ENCODE assay signal across 30 cellular contexts in the genomic region with DNA sequence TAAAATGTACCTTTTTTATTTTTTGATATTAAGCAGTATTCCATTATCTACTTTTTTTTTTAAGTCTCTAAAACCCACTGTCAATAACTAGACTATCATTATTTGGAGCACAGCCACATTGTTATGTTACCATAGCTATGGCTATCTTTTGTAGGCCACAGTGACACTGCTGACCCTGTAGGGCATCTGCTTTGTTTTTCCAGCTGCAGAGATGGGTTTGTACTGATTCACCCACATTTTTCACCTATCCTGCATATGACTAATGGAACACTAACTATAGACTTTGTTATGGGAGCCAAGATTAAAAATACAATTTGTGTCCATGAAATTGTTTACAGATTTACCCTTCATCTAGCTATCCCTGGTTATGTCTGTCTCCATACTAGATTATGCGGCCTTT. TPM values are rescaled to one million over a fixed set of nuclear protein-coding genes. Genes with fewer than 3 reads are reported as not detected.
DNase-seq lines count a peak whose midpoint lies in the region; ATAC-seq and TF ChIP-seq lines count a peak whose summit lies in the region.
"Had no signal": no experiment of that assay in that cellular context is flagged by ENCODE, and none has a peak within 500 bp of the region (broad histone marks: within the 10 kb centered on the region; RNA-seq: fewer than 3 reads in every experiment).

No MANE protein-coding gene starts in this region.

- no peak overlapping the region for H3K4ac ChIP-seq in IMR-90 (ENCODE audit: low read depth, low read length)

- no peak overlapping the region for H4K5ac ChIP-seq in IMR-90 (ENCODE audit: low read depth, low read length)

- no peak overlapping the region for H3K18ac ChIP-seq in IMR-90 (ENCODE audit: low read depth, low read length)

- ATAC-seq in IMR-90 (ENCODE audit: low read depth) (peak; percentile 40; the same call in 1 of the 2 replicates), left colon (no peak)
- ATAC-seq: body of pancreas, mucosa of descending colon, Panc1 had no signal

- no TSS peak for BruUV-seq in IMR-90 (replicated peaks; lab: Mats Ljungman, UMichigan)

- H3K36me3 ChIP-seq in IMR-90 (ENCODE audit: control insufficient read depth, insufficient read depth, low read length) (peaks cover 3% of the 10 kb centered on the region; the same call in 1 of the 2 replicates), brain microvascular endothelial cell (replicated peaks) (no peaks in the 10 kb centered on the region)

- peaks cover 3% of the 10 kb centered on the region for H3K36me3 Mint-ChIP-seq in osteocyte (ENCODE audit: unreplicated experiment)
- H3K36me3 Mint-ChIP-seq: activated naive CD8-positive, alpha-beta T cell treated with anti-CD3 and anti-CD28 coated beads, Interleukin-2, amount 10 ng/mL, durations not matched to agents 7 days and 5 days had no signal

- H3K23ac ChIP-seq in IMR-90 (ENCODE audit: low read depth, low read length): no peak overlapping the region

- H4K8ac ChIP-seq in IMR-90 (ENCODE audit: low read depth in 2 of 2, low read length in 2 of 2): no peak overlapping the region

- no peak overlapping the region for H2BK20ac ChIP-seq in IMR-90 (ENCODE audit: low read depth, low read length)

- H3K4me1 ChIP-seq in IMR-90 (ENCODE audit: control insufficient read depth, insufficient read depth, low read length): no peaks in the 10 kb centered on the region
- H3K4me1 ChIP-seq: body of pancreas, esophagus squamous epithelium, sigmoid colon, SJSA1, stomach, tibial artery had no signal

- H3K27me3 ChIP-seq in IMR-90 (ENCODE audit: control insufficient read depth, insufficient read depth, low read length) (no peaks in the 10 kb centered on the region), brain microvascular endothelial cell (replicated peaks) (no peaks in the 10 kb centered on the region)
- H3K27me3 ChIP-seq: body of pancreas, esophagus squamous epithelium, sigmoid colon, SJSA1, stomach, tibial artery had no signal

- no peaks in the 10 kb centered on the region; a peak in 2 of 4 replicates for H3K79me1 ChIP-seq in IMR-90 (ENCODE audit: low read depth in 1 of 2, low read length in 2 of 2)

- TF ChIP-seq POLR2A in IMR-90 (IDR thresholded peaks at IDR 0.05; ENCODE audit: low read depth, low read length): no peak

- H3K4me2 ChIP-seq in IMR-90 (ENCODE audit: low read depth, low read length): no peak overlapping the region

- H3K14ac ChIP-seq in IMR-90 (replicated peaks; ENCODE audit: low read depth, low read length): no peak overlapping the region

- DNase-seq in EL: peak; percentile 44
- peak; percentile 73 for DNase-seq in IMR-90
- DNase-seq in brain microvascular endothelial cell: peak; percentile 68
- DNase-seq in kidney tubule cell (ENCODE audit: low spot score): peak; percentile 46
- no peak for DNase-seq in osteocyte (ENCODE audit: extremely low spot score, unreplicated experiment)
- no peak for DNase-seq in MV-4-11 (lab: John Stamatoyannopoulos, UW)
- DNase-seq in iPS-NIHi11 (ENCODE audit: low spot score): no peak
- no peak for DNase-seq in left colon
- DNase-seq: activated CD4-positive, alpha-beta T cell treated with anti-CD3 and anti-CD28 coated beads for 1 hour; activated effector memory CD4-positive, alpha-beta T cell treated with anti-CD3 and anti-CD28 coated beads, Interleukin-2, amount 50 U/mL, for 16 hours; activated naive CD8-positive, alpha-beta T cell treated with anti-CD3 and anti-CD28 coated beads, Interleukin-2, amount 10 ng/mL, durations not matched to agents 7 days and 5 days; body of pancreas; CD4-positive, CD25-positive, alpha-beta regulatory T cell; esophagus squamous epithelium; GDM1; H9; islet precursor cell; MM.1S; mucosa of descending colon; NCI-H1436; NCI-H510A treated with DMSO at 0.1 percent for 48 hours; nephron progenitor cell; NK-92 treated with Interleukin-12 subunit alpha and Interleukin-12 subunit beta, amount 100 ng/mL, for 24 hours; sigmoid colon; stomach; tibial artery had no signal

- in situ Hi-C loops in IMR-90 (cut with MboI; ENCODE audit: low sequenced_read_pairs) (loop anchor here (10.0 to 25.0 kb wide), 2 partner anchors 244 to 567 kb away; no protein-coding TSS in a partner anchor), brain microvascular endothelial cell (cut with HindIII; ENCODE audit: low pct_ligation_motif_present, low sequenced_read_pairs) (no loop called here)

- H3K4me3 Mint-ChIP-seq in osteocyte (ENCODE audit: unreplicated experiment): no peak overlapping the region
- H3K4me3 Mint-ChIP-seq: activated naive CD8-positive, alpha-beta T cell treated with anti-CD3 and anti-CD28 coated beads, Interleukin-2, amount 10 ng/mL, durations not matched to agents 7 days and 5 days; CD4-positive, CD25-positive, alpha-beta regulatory T cell; H9; IgD-negative memory B cell; nephron progenitor cell had no signal

- intact Hi-C loops in IMR-90 (cut with micrococcal nuclease) (no loop called here), left colon (cut with DNase I, micrococcal nuclease) (no loop called here)

- H3K9me1 ChIP-seq in IMR-90 (ENCODE audit: insufficient read depth, low read length): no peaks in the 10 kb centered on the region

- TF ChIP-seq CTCF in IMR-90 (conservative IDR thresholded peaks at IDR 0.05; ENCODE audit: low read depth, low read length) (no peak), brain microvascular endothelial cell (IDR thresholded peaks at IDR 0.05; ENCODE audit: low read depth, low read length, missing control alignments) (no peak), osteocyte (IDR thresholded peaks at IDR 0.05) (no peak)

- CTCF ChIA-PET in IMR-90 (lab: Yijun Ruan, JAX): interaction anchor here (0.6 kb wide), 1 partner anchor 380 kb away, joined by 4 read pairs; no protein-coding TSS in a partner anchor

- H2AFZ ChIP-seq in IMR-90 (replicated peaks; ENCODE audit: low read length, poor library complexity): no peak overlapping the region

- H2BK15ac ChIP-seq in IMR-90 (ENCODE audit: low read depth, low read length): no peak overlapping the region

- no CpG with 5 or more reads among the region's 1 CpG for WGBS in IMR-90 (ENCODE audit: extremely low coverage in 2 of 2, insufficient read length in 1 of 2), 2 experiments

- H3K4me3 ChIP-seq in IMR-90 (ENCODE audit: insufficient read depth, low read depth, low read length) (no peak overlapping the region), brain microvascular endothelial cell (ENCODE audit: low read depth, low read length) (no peak overlapping the region)
- H3K4me3 ChIP-seq: body of pancreas, esophagus squamous epithelium, mucosa of descending colon, sigmoid colon, SJSA1, stomach, tibial artery had no signal

- no peak overlapping the region for H2AK5ac ChIP-seq in IMR-90 (ENCODE audit: low read depth, low read length)

- no peaks in the 10 kb centered on the region for H3K27me3 Mint-ChIP-seq in osteocyte (ENCODE audit: unreplicated experiment)
- H3K27me3 Mint-ChIP-seq: activated naive CD8-positive, alpha-beta T cell treated with anti-CD3 and anti-CD28 coated beads, Interleukin-2, amount 10 ng/mL, durations not matched to agents 7 days and 5 days; CD4-positive, CD25-positive, alpha-beta regulatory T cell; IgD-negative memory B cell had no signal

- H3K27ac Mint-ChIP-seq in osteocyte (ENCODE audit: unreplicated experiment): no peak overlapping the region
- H3K27ac Mint-ChIP-seq: activated naive CD8-positive, alpha-beta T cell treated with anti-CD3 and anti-CD28 coated beads, Interleukin-2, amount 10 ng/mL, durations not matched to agents 7 days and 5 days; CD4-positive, CD25-positive, alpha-beta regulatory T cell; IgD-negative memory B cell; nephron progenitor cell had no signal

- dilution Hi-C loops in IMR-90 (cut with HindIII; ENCODE audit: low sequenced_read_pairs, unreplicated experiment): no loop called here

- H2BK5ac ChIP-seq in IMR-90 (ENCODE audit: low read depth, low read length, poor library complexity, severe bottlenecking): no peak overlapping the region

- no peaks in the 10 kb centered on the region for H3K9me3 ChIP-seq in IMR-90 (ENCODE audit: control insufficient read depth, insufficient read depth, low read length)
- H3K9me3 ChIP-seq: body of pancreas, esophagus squamous epithelium, mucosa of descending colon, sigmoid colon, SJSA1, stomach, tibial artery had no signal

- H3K4me1 Mint-ChIP-seq in osteocyte (ENCODE audit: unreplicated experiment): no peaks in the 10 kb centered on the region
- H3K4me1 Mint-ChIP-seq: activated naive CD8-positive, alpha-beta T cell treated with anti-CD3 and anti-CD28 coated beads, Interleukin-2, amount 10 ng/mL, durations not matched to agents 7 days and 5 days; CD4-positive, CD25-positive, alpha-beta regulatory T cell; H9; IgD-negative memory B cell; nephron progenitor cell had no signal

- no peaks in the 10 kb centered on the region for H4K20me1 ChIP-seq in IMR-90 (ENCODE audit: insufficient read depth, low read length)

- no peak overlapping the region for H2BK120ac ChIP-seq in IMR-90 (ENCODE audit: low read depth, low read length)

- no peak overlapping the region for H2AK9ac ChIP-seq in IMR-90 (replicated peaks; ENCODE audit: low read depth, low read length, poor library complexity)

- H3K27ac ChIP-seq in IMR-90 (ENCODE audit: insufficient read depth, low read length) (no peak overlapping the region), brain microvascular endothelial cell (no peak overlapping the region)
- H3K27ac ChIP-seq: body of pancreas, esophagus squamous epithelium, sigmoid colon, SJSA1, stomach, tibial artery had no signal

- no peak overlapping the region for H4K91ac ChIP-seq in IMR-90 (ENCODE audit: insufficient read depth, low read depth, low read length)

- POLR2A ChIA-PET in IMR-90 (lab: Charles Lee; ENCODE audit: unreplicated experiment): no interaction called here

- no peak overlapping the region for H3K9ac ChIP-seq in IMR-90 (ENCODE audit: low read depth, low read length)

- no peak overlapping the region for H3K56ac ChIP-seq in IMR-90 (ENCODE audit: extremely low read depth, insufficient read depth, low read length)

- no peaks in the 10 kb centered on the region for H3K9me3 Mint-ChIP-seq in osteocyte (ENCODE audit: unreplicated experiment)
- H3K9me3 Mint-ChIP-seq: activated naive CD8-positive, alpha-beta T cell treated with anti-CD3 and anti-CD28 coated beads, Interleukin-2, amount 10 ng/mL, durations not matched to agents 7 days and 5 days; H9; IgD-negative memory B cell; nephron progenitor cell had no signal

- no peak for TF ChIP-seq RAD21 in IMR-90 (IDR thresholded peaks at IDR 0.05; ENCODE audit: low read length)

TF ChIP-seq in IMR-90, 13 proteins besides CTCF, POLR2A, EP300 and RAD21 (continues in another document):
- TF ChIP-seq CHD1 (IDR thresholded peaks at IDR 0.05; ENCODE audit: low read depth, low read length): no peak

RNA-seq across cellular contexts. Expression of a gene that starts 21.6 kb away (rescaled TPM):
- not detected in 2 replicates for total RNA-seq in IMR-90 (2012; rRNA removed)
- polyA plus RNA-seq in IMR-90 (2012; rRNA removed): 0.03 TPM in 1 of 2 replicates, not detected in the other
- polyA plus RNA-seq in IMR-90 (2012; cell fraction: cytosol; rRNA removed): 0.02 TPM in 1 of 2 replicates, not detected in the other
- 0.18 and 0.48 TPM in 2 replicates for polyA plus RNA-seq in IMR-90 (2012; cell fraction: nucleus; rRNA removed; ENCODE audit: low replicate concordance)
- not detected in 2 replicates for total RNA-seq in osteocyte
- not detected for total RNA-seq in left colon
- total RNA-seq: activated naive CD8-positive, alpha-beta T cell treated with anti-CD3 and anti-CD28 coated beads, Interleukin-2, amount 10 ng/mL, durations not matched to agents 7 days and 5 days; body of pancreas; CD4-positive, CD25-positive, alpha-beta regulatory T cell; stomach; T-helper 1 cell treated with Interleukin-12 subunit alpha and Interleukin-12 subunit beta and Interleukin-4 antibody, amounts not matched to agents 30 ng/mL and 1 ng/mL, for 36 hours had no signal
- polyA plus RNA-seq: CD4-positive, CD25-positive, alpha-beta regulatory T cell; IgD-negative memory B cell; sigmoid colon had no signal

Comparison
In these comparisons a context has a peak if more than half of its experiments do, and no peak if none do; other contexts are left out.
1. DNase-seq: peak in EL (single experiment), IMR-90 (single experiment), brain microvascular endothelial cell (single experiment) and kidney tubule cell (single experiment); none in osteocyte (single experiment), MV-4-11 (single experiment), iPS-NIHi11 (single experiment) and left colon (0 of 2).